ENCODE assay signal across 12 cellular contexts in genomic region chr14:49982522-49982951, GRCh38.
DNase-seq lines count a peak whose midpoint lies in the region; ATAC-seq and TF ChIP-seq lines count a peak whose summit lies in the region.
"Had no signal": no experiment of that assay in that cellular context is flagged by ENCODE, and none has a peak within 500 bp of the region (broad histone marks: within the 10 kb centered on the region; RNA-seq: fewer than 3 reads in every experiment).

No MANE protein-coding gene starts in this region.

- H3K27me3 ChIP-seq in left ventricle myocardium inferior (ENCODE audit: low read depth) (no peaks in the 10 kb centered on the region), suprapubic skin (no peaks in the 10 kb centered on the region)

- H3K9me3 ChIP-seq in left ventricle myocardium inferior (replicated peaks) (no peaks in the 10 kb centered on the region), suprapubic skin (no peaks in the 10 kb centered on the region)

- no peaks in the 10 kb centered on the region for H3K9me3 Mint-ChIP-seq in activated T-cell treated with anti-CD3 and anti-CD28 coated beads, Interleukin-2, amount 50 U/mL, for 24 hours
- no peaks in the 10 kb centered on the region for H3K9me3 Mint-ChIP-seq in activated CD8-positive, alpha-beta T cell treated with anti-CD3 and anti-CD28 coated beads, Interleukin-2, amount 10 ng/mL, durations not matched to agents 7 days and 5 days (ENCODE audit: insufficient read depth)

- TF ChIP-seq CTCF in left ventricle myocardium inferior (IDR thresholded peaks at IDR 0.05; ENCODE audit: borderline replicate concordance) (no peak), suprapubic skin (IDR thresholded peaks at IDR 0.05) (no peak)

- peaks cover 88% of the 10 kb centered on the region for H3K4me1 Mint-ChIP-seq in activated T-cell treated with anti-CD3 and anti-CD28 coated beads, Interleukin-2, amount 50 U/mL, for 24 hours (ENCODE audit: low read depth)
- peaks cover 48% of the 10 kb centered on the region for H3K4me1 Mint-ChIP-seq in activated CD8-positive, alpha-beta T cell treated with anti-CD3 and anti-CD28 coated beads, Interleukin-2, amount 10 ng/mL, durations not matched to agents 7 days and 5 days (ENCODE audit: low read depth)

- intact Hi-C loops in left ventricle myocardium inferior (cut with micrococcal nuclease): no loop called here

- H3K36me3 Mint-ChIP-seq in activated T-cell treated with anti-CD3 and anti-CD28 coated beads, Interleukin-2, amount 50 U/mL, for 24 hours (ENCODE audit: low read depth): no peaks in the 10 kb centered on the region
- peaks cover 18% of the 10 kb centered on the region for H3K36me3 Mint-ChIP-seq in activated CD8-positive, alpha-beta T cell treated with anti-CD3 and anti-CD28 coated beads, Interleukin-2, amount 10 ng/mL, durations not matched to agents 7 days and 5 days (ENCODE audit: low read depth)

- H3K4me1 ChIP-seq in left ventricle myocardium inferior (peaks cover 5% of the 10 kb centered on the region), suprapubic skin (peaks cover 7% of the 10 kb centered on the region)

- WGBS in suprapubic skin: 31% methylated on average over 9 of the region's 9 CpGs

- TF ChIP-seq POLR2A in suprapubic skin (IDR thresholded peaks at IDR 0.05): no peak

- H3K36me3 ChIP-seq in left ventricle myocardium inferior (no peaks in the 10 kb centered on the region), suprapubic skin (no peaks in the 10 kb centered on the region)

- peak overlapping the region; percentile 88 for H3K27ac Mint-ChIP-seq in activated T-cell treated with anti-CD3 and anti-CD28 coated beads, Interleukin-2, amount 50 U/mL, for 24 hours
- H3K27ac Mint-ChIP-seq in activated CD8-positive, alpha-beta T cell treated with anti-CD3 and anti-CD28 coated beads, Interleukin-2, amount 10 ng/mL, durations not matched to agents 7 days and 5 days: peak overlapping the region; percentile 59

- peak; percentile 31 for DNase-seq in activated T-cell treated with anti-CD3 and anti-CD28 coated beads, Interleukin-2, amount 50 U/mL, for 24 hours
- DNase-seq in activated T-cell treated with anti-CD3 and anti-CD28 coated beads for 4 hours (no peak), left ventricle myocardium inferior (no peak), suprapubic skin (ENCODE audit: low spot score in 2 of 2) (peak in 1 of 2 donors; percentile 65), HPDE6-E6E7 (ENCODE audit: extremely low spot score) (no peak), islet precursor cell (no peak)
- DNase-seq in activated CD8-positive, alpha-beta T cell treated with anti-CD3 and anti-CD28 coated beads, Interleukin-2, amount 10 ng/mL, durations not matched to agents 7 days and 5 days: no peak
- DNase-seq: activated CD4-positive, alpha-beta T cell treated with anti-CD3 and anti-CD28 coated beads for 48 hours; NCI-H1417; stimulated activated CD4-positive, alpha-beta T cell treated with anti-CD3 and anti-CD28 coated beads, Interleukin-4, amount 100 ng/mL, for 4 hours had no signal

- POLR2A ChIA-PET in activated CD8-positive, alpha-beta T cell treated with anti-CD3 and anti-CD28 coated beads, Interleukin-2, amount 10 ng/mL, durations not matched to agents 7 days and 5 days (lab: Charles Lee): interaction anchor here (1.5 kb wide), 1 partner anchor 11 kb away, joined by 4 read pairs; no protein-coding TSS in a partner anchor

- ATAC-seq in activated CD8-positive, alpha-beta T cell treated with anti-CD3 and anti-CD28 coated beads, Interleukin-2, amount 10 ng/mL, durations not matched to agents 7 days and 5 days: no peak
- ATAC-seq in GM18520 (IDR thresholded peaks at IDR 0.05; ENCODE audit: unreplicated experiment): no peak

- peak overlapping the region; percentile 38 for H3K4me3 ChIP-seq in left ventricle myocardium inferior
- H3K4me3 ChIP-seq in suprapubic skin: peak overlapping the region; percentile 15

- peak overlapping the region; percentile 29 for H3K4me3 Mint-ChIP-seq in activated T-cell treated with anti-CD3 and anti-CD28 coated beads, Interleukin-2, amount 50 U/mL, for 24 hours
- no peak overlapping the region for H3K4me3 Mint-ChIP-seq in activated CD8-positive, alpha-beta T cell treated with anti-CD3 and anti-CD28 coated beads, Interleukin-2, amount 10 ng/mL, durations not matched to agents 7 days and 5 days

- H3K27me3 Mint-ChIP-seq in activated T-cell treated with anti-CD3 and anti-CD28 coated beads, Interleukin-2, amount 50 U/mL, for 24 hours: no peaks in the 10 kb centered on the region
- H3K27me3 Mint-ChIP-seq in activated CD8-positive, alpha-beta T cell treated with anti-CD3 and anti-CD28 coated beads, Interleukin-2, amount 10 ng/mL, durations not matched to agents 7 days and 5 days (ENCODE audit: low read depth): no peaks in the 10 kb centered on the region

- H3K27ac ChIP-seq in left ventricle myocardium inferior (replicated peaks): peak overlapping the region; percentile 56
- H3K27ac ChIP-seq in suprapubic skin: no peak overlapping the region
- H3K27ac ChIP-seq: C4-2B had no signal

- TF ChIP-seq EP300 in suprapubic skin (IDR thresholded peaks at IDR 0.05): no peak

- CTCF ChIA-PET in activated CD8-positive, alpha-beta T cell treated with anti-CD3 and anti-CD28 coated beads, Interleukin-2, amount 10 ng/mL, durations not matched to agents 7 days and 5 days (lab: Charles Lee): no interaction called here
